1 cellular context compared by ENCODE assay signal in the genomic region with DNA sequence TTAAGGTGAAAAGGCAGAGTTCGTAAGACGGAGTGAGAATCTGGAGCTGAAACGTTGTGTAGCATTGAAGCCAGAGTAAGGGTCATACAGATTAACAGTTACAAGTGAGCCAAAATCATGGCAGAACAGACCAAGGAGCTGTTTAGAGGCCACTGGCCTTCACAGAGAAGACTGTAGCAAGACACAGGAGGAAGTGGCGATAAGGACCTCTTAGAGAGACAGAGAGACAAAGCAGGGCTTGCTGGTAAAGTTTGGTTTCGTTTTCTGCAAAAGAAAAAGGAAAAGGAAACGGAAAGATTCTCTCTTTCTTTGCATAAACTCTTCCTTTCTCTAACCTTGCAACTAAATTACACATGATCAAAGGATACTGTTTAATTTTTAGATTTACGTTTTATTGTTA.
TF ChIP-seq lines count a peak whose summit lies in the region.

No MANE protein-coding gene starts in this region.

TF ChIP-seq in GM23338, 12 proteins besides CTCF, POLR2A, EP300 and RAD21 (continued from another document):
- TF ChIP-seq, protein P1, sequence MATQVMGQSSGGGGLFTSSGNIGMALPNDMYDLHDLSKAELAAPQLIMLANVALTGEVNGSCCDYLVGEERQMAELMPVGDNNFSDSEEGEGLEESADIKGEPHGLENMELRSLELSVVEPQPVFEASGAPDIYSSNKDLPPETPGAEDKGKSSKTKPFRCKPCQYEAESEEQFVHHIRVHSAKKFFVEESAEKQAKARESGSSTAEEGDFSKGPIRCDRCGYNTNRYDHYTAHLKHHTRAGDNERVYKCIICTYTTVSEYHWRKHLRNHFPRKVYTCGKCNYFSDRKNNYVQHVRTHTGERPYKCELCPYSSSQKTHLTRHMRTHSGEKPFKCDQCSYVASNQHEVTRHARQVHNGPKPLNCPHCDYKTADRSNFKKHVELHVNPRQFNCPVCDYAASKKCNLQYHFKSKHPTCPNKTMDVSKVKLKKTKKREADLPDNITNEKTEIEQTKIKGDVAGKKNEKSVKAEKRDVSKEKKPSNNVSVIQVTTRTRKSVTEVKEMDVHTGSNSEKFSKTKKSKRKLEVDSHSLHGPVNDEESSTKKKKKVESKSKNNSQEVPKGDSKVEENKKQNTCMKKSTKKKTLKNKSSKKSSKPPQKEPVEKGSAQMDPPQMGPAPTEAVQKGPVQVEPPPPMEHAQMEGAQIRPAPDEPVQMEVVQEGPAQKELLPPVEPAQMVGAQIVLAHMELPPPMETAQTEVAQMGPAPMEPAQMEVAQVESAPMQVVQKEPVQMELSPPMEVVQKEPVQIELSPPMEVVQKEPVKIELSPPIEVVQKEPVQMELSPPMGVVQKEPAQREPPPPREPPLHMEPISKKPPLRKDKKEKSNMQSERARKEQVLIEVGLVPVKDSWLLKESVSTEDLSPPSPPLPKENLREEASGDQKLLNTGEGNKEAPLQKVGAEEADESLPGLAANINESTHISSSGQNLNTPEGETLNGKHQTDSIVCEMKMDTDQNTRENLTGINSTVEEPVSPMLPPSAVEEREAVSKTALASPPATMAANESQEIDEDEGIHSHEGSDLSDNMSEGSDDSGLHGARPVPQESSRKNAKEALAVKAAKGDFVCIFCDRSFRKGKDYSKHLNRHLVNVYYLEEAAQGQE (IDR thresholded peaks at IDR 0.05; ENCODE audit: unreplicated experiment): no peak
- TF ChIP-seq EZH2phosphoT487 (IDR thresholded peaks at IDR 0.05; ENCODE audit: unreplicated experiment) (no peak), NANOG (IDR thresholded peaks at IDR 0.05; ENCODE audit: borderline replicate concordance) (no peak), CREB1 (CRISPR knock-in tag; IDR thresholded peaks at IDR 0.05; ENCODE audit: low read depth) (no peak)
- TF ChIP-seq, protein P2, sequence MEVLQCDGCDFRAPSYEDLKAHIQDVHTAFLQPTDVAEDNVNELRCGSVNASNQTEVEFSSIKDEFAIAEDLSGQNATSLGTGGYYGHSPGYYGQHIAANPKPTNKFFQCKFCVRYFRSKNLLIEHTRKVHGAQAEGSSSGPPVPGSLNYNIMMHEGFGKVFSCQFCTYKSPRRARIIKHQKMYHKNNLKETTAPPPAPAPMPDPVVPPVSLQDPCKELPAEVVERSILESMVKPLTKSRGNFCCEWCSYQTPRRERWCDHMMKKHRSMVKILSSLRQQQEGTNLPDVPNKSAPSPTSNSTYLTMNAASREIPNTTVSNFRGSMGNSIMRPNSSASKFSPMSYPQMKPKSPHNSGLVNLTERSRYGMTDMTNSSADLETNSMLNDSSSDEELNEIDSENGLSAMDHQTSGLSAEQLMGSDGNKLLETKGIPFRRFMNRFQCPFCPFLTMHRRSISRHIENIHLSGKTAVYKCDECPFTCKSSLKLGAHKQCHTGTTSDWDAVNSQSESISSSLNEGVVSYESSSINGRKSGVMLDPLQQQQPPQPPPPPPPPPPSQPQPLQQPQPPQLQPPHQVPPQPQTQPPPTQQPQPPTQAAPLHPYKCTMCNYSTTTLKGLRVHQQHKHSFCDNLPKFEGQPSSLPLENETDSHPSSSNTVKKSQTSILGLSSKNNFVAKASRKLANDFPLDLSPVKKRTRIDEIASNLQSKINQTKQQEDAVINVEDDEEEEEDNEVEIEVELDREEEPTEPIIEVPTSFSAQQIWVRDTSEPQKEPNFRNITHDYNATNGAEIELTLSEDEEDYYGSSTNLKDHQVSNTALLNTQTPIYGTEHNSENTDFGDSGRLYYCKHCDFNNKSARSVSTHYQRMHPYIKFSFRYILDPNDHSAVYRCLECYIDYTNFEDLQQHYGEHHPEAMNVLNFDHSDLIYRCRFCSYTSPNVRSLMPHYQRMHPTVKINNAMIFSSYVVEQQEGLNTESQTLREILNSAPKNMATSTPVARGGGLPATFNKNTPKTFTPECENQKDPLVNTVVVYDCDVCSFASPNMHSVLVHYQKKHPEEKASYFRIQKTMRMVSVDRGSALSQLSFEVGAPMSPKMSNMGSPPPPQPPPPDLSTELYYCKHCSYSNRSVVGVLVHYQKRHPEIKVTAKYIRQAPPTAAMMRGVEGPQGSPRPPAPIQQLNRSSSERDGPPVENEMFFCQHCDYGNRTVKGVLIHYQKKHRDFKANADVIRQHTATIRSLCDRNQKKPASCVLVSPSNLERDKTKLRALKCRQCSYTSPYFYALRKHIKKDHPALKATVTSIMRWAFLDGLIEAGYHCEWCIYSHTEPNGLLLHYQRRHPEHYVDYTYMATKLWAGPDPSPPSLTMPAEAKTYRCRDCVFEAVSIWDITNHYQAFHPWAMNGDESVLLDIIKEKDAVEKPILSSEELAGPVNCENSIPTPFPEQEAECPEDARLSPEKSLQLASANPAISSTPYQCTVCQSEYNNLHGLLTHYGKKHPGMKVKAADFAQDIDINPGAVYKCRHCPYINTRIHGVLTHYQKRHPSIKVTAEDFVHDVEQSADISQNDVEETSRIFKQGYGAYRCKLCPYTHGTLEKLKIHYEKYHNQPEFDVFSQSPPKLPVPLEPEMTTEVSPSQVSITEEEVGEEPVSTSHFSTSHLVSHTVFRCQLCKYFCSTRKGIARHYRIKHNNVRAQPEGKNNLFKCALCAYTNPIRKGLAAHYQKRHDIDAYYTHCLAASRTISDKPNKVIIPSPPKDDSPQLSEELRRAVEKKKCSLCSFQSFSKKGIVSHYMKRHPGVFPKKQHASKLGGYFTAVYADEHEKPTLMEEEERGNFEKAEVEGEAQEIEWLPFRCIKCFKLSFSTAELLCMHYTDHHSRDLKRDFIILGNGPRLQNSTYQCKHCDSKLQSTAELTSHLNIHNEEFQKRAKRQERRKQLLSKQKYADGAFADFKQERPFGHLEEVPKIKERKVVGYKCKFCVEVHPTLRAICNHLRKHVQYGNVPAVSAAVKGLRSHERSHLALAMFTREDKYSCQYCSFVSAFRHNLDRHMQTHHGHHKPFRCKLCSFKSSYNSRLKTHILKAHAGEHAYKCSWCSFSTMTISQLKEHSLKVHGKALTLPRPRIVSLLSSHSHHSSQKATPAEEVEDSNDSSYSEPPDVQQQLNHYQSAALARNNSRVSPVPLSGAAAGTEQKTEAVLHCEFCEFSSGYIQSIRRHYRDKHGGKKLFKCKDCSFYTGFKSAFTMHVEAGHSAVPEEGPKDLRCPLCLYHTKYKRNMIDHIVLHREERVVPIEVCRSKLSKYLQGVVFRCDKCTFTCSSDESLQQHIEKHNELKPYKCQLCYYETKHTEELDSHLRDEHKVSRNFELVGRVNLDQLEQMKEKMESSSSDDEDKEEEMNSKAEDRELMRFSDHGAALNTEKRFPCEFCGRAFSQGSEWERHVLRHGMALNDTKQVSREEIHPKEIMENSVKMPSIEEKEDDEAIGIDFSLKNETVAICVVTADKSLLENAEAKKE (CRISPR knock-in tag; IDR thresholded peaks at IDR 0.05): no peak
